In the genomic region with DNA sequence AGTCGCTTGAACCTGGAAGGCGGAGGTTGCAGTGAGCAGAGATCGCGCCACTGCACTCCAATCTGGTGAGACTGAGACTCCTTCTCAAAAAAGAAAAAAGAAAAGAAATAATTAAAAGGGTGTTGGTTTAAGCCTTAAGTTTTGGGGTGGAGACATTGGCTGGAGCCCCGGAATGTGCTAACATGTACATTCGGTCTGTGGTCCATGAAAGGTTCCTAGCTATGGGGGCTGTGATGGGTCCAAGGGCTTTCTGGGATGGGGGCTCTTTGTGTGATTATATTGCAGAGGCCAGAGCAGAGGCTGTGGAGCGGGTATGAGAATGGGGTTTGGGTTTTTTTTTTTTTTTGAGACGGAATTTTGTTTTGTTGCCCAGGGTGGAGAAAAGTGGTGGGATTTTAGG, we compare ENCODE assay signal across 22 cellular contexts. TPM values are rescaled to one million over a fixed set of nuclear protein-coding genes. Genes with fewer than 3 reads are reported as not detected.
A peak's percentile ranks its signal among the peaks of the same experiment; 100 is the strongest.
DNase-seq lines count a peak whose midpoint lies in the region; ATAC-seq and TF ChIP-seq lines count a peak whose summit lies in the region.
"Had no signal": no experiment of that assay in that cellular context is flagged by ENCODE, and none has a peak within 500 bp of the region (broad histone marks: within the 10 kb centered on the region; RNA-seq: fewer than 3 reads in every experiment).

No MANE protein-coding gene starts in this region.

- no peaks in the 10 kb centered on the region for H3K79me2 ChIP-seq in HCT116 (ENCODE audit: insufficient read depth, low read length)

- no peak overlapping the region for H3K4me3 ChIP-seq in HCT116 (replicated peaks in 1 of 2; ENCODE audit: low read depth in 1 of 2, low read length in 2 of 2)
- H3K4me3 ChIP-seq: BLaER1 treated with 17β-estradiol and CSF1 and Interleukin-3, amounts not matched to agents 10 nM and 100 nM had no signal

- no peak for TF ChIP-seq CTCF in activated CD8-positive, alpha-beta T cell treated with anti-CD3 and anti-CD28 coated beads for 36 hours (IDR thresholded peaks at IDR 0.05)
- no peak for TF ChIP-seq CTCF in HCT116 (IDR thresholded peaks at IDR 0.05 in 2 of 3, conservative IDR thresholded peaks at IDR 0.05 in 1 of 3; ENCODE audit: borderline replicate concordance in 1 of 3, insufficient read depth in 1 of 3, low read depth in 2 of 3, low read length in 2 of 3)

- H3K4me3 Mint-ChIP-seq in activated CD8-positive, alpha-beta T cell treated with anti-CD3 and anti-CD28 coated beads for 36 hours, result no peak overlapping the region
- no peak overlapping the region for H3K4me3 Mint-ChIP-seq in activated CD8-positive, alpha-beta T cell treated with anti-CD3 and anti-CD28 coated beads, Interleukin-2, amount 10 ng/mL, durations not matched to agents 7 days and 5 days
- H3K4me3 Mint-ChIP-seq in activated naive CD8-positive, alpha-beta T cell treated with anti-CD3 and anti-CD28 coated beads, Interleukin-2, amount 50 U/mL, for 24 hours, result no peak overlapping the region
- no peak overlapping the region for H3K4me3 Mint-ChIP-seq in natural killer cell treated with Interleukin-12 subunit alpha and Interleukin-12 subunit beta and Interleukin-15 and Interleukin-18, amount 100 ng/mL, for 72 hours
- H3K4me3 Mint-ChIP-seq: CD4-positive, alpha-beta memory T cell had no signal

- no peaks in the 10 kb centered on the region for H3K9me2 ChIP-seq in HCT116 (ENCODE audit: insufficient read depth)

- no peak for TF ChIP-seq POLR2A in HCT116 (IDR thresholded peaks at IDR 0.05; ENCODE audit: borderline replicate concordance, extremely low read depth, insufficient read depth, insufficient read length)

- no peak overlapping the region for H3K4me2 ChIP-seq in HCT116 (ENCODE audit: low read length)
- H3K4me2 ChIP-seq: BLaER1 treated with 17β-estradiol and CSF1 and Interleukin-3, amounts not matched to agents 10 nM and 100 nM; KMS-11 had no signal

- peak; percentile 15 for ATAC-seq in activated CD8-positive, alpha-beta T cell treated with anti-CD3 and anti-CD28 coated beads for 36 hours
- ATAC-seq in activated CD8-positive, alpha-beta T cell treated with anti-CD3 and anti-CD28 coated beads, Interleukin-2, amount 10 ng/mL, durations not matched to agents 7 days and 5 days, result no peak
- ATAC-seq in HCT116, result no peak
- ATAC-seq in activated naive CD8-positive, alpha-beta T cell treated with anti-CD3 and anti-CD28 coated beads, Interleukin-2, amount 50 U/mL, for 24 hours, result no peak
- ATAC-seq in natural killer cell treated with Interleukin-12 subunit alpha and Interleukin-12 subunit beta and Interleukin-15 and Interleukin-18, amount 100 ng/mL, for 72 hours, result no peak
- ATAC-seq in HG02588 (IDR thresholded peaks at IDR 0.05; ENCODE audit: unreplicated experiment), result no peak

- CTCF ChIA-PET in activated CD8-positive, alpha-beta T cell treated with anti-CD3 and anti-CD28 coated beads for 36 hours (lab: Charles Lee), result interaction anchor here (0.8 to 2.1 kb wide), 3 partner anchors 8 to 47 kb away, joined by 3 to 6 read pairs (median 3); no protein-coding TSS in a partner anchor
- CTCF ChIA-PET in activated CD8-positive, alpha-beta T cell treated with anti-CD3 and anti-CD28 coated beads, Interleukin-2, amount 10 ng/mL, durations not matched to agents 7 days and 5 days (lab: Charles Lee), result interaction anchor here (1.0 kb wide), 1 partner anchor 45 kb away, joined by 4 read pairs; no protein-coding TSS in a partner anchor
- CTCF ChIA-PET in HCT116 (lab: Charles Lee), result no interaction called here

- no peak for TF ChIP-seq RAD21 in HCT116 (IDR thresholded peaks at IDR 0.05; ENCODE audit: low read depth)

- no peak overlapping the region for H3K27ac ChIP-seq in HCT116 (ENCODE audit: low read depth, low read length)
- H3K27ac ChIP-seq: BLaER1 treated with 17β-estradiol and CSF1 and Interleukin-3, amounts not matched to agents 10 nM and 100 nM; KMS-11 had no signal

- H2AFZ ChIP-seq in HCT116 (ENCODE audit: low read depth, low read length, poor library complexity, severe bottlenecking), result no peak overlapping the region

- H3K27me3 ChIP-seq in HCT116 (ENCODE audit: insufficient read depth, low read length), result no peaks in the 10 kb centered on the region

- peaks cover 12% of the 10 kb centered on the region for H3K4me1 Mint-ChIP-seq in activated CD8-positive, alpha-beta T cell treated with anti-CD3 and anti-CD28 coated beads for 36 hours (ENCODE audit: low read depth)
- peaks cover 6% of the 10 kb centered on the region for H3K4me1 Mint-ChIP-seq in activated CD8-positive, alpha-beta T cell treated with anti-CD3 and anti-CD28 coated beads, Interleukin-2, amount 10 ng/mL, durations not matched to agents 7 days and 5 days (ENCODE audit: low read depth)
- peaks cover 1% of the 10 kb centered on the region for H3K4me1 Mint-ChIP-seq in activated naive CD8-positive, alpha-beta T cell treated with anti-CD3 and anti-CD28 coated beads, Interleukin-2, amount 50 U/mL, for 24 hours
- peaks cover 8 to 21% of the 10 kb centered on the region in 2 donors for H3K4me1 Mint-ChIP-seq in natural killer cell treated with Interleukin-12 subunit alpha and Interleukin-12 subunit beta and Interleukin-15 and Interleukin-18, amount 100 ng/mL, for 72 hours (ENCODE audit: low read depth in 2 of 2)

- H3K9me3 ChIP-seq in HCT116 (ENCODE audit: control insufficient read depth in 1 of 2, insufficient read depth in 1 of 2, low read depth in 1 of 2, low read length in 2 of 2), result no peaks in the 10 kb centered on the region
- H3K9me3 ChIP-seq: BLaER1 treated with 17β-estradiol and CSF1 and Interleukin-3, amounts not matched to agents 10 nM and 100 nM had no signal

- intact Hi-C loops in activated CD8-positive, alpha-beta T cell treated with anti-CD3 and anti-CD28 coated beads for 36 hours (cut with micrococcal nuclease), result no loop called here
- intact Hi-C loops in HCT116 (cut with micrococcal nuclease), result loop anchor here (10.0 kb wide), 1 partner anchor 169 kb away; a partner anchor contains a TSS

- H4K20me1 ChIP-seq in HCT116 (ENCODE audit: insufficient read depth), result no peaks in the 10 kb centered on the region

- peaks cover 15 to 36% of the 10 kb centered on the region in 2 experiments; a peak in 3 of 4 replicates for H3K36me3 ChIP-seq in HCT116 (ENCODE audit: control insufficient read depth in 1 of 2, insufficient read depth in 2 of 2, low read length in 2 of 2)

- no peaks in the 10 kb centered on the region for H3K4me1 ChIP-seq in HCT116 (ENCODE audit: control insufficient read depth in 1 of 2, insufficient read depth in 2 of 2, low read length in 2 of 2)

- H3K9me3 Mint-ChIP-seq in activated CD8-positive, alpha-beta T cell treated with anti-CD3 and anti-CD28 coated beads for 36 hours, result no peaks in the 10 kb centered on the region
- H3K9me3 Mint-ChIP-seq in activated CD8-positive, alpha-beta T cell treated with anti-CD3 and anti-CD28 coated beads, Interleukin-2, amount 10 ng/mL, durations not matched to agents 7 days and 5 days (ENCODE audit: insufficient read depth), result no peaks in the 10 kb centered on the region
- H3K9me3 Mint-ChIP-seq in activated naive CD8-positive, alpha-beta T cell treated with anti-CD3 and anti-CD28 coated beads, Interleukin-2, amount 50 U/mL, for 24 hours, result no peaks in the 10 kb centered on the region
- no peaks in the 10 kb centered on the region for H3K9me3 Mint-ChIP-seq in natural killer cell treated with Interleukin-12 subunit alpha and Interleukin-12 subunit beta and Interleukin-15 and Interleukin-18, amount 100 ng/mL, for 72 hours
- H3K9me3 Mint-ChIP-seq: CD4-positive, alpha-beta memory T cell had no signal

- DNase-seq in activated CD8-positive, alpha-beta T cell treated with anti-CD3 and anti-CD28 coated beads for 36 hours, result no peak
- no peak for DNase-seq in activated CD8-positive, alpha-beta T cell treated with anti-CD3 and anti-CD28 coated beads, Interleukin-2, amount 10 ng/mL, durations not matched to agents 7 days and 5 days
- DNase-seq in HCT116 (ENCODE audit: low read depth, low spot score) (no peak), DMS53 (lab: John Stamatoyannopoulos, UW) (no peak), NCI-H748 (lab: John Stamatoyannopoulos, UW; ENCODE audit: unreplicated experiment) (no peak)
- DNase-seq in activated naive CD8-positive, alpha-beta T cell treated with anti-CD3 and anti-CD28 coated beads, Interleukin-2, amount 50 U/mL, for 24 hours, result no peak
- DNase-seq in natural killer cell treated with Interleukin-12 subunit alpha and Interleukin-12 subunit beta and Interleukin-15 and Interleukin-18, amount 100 ng/mL, for 72 hours (ENCODE audit: low spot score), result no peak
- DNase-seq: 8988T; CD4-positive, alpha-beta memory T cell; GOT3; HCEC 1CT; MV-4-11; NCI-H1105 treated with DMSO at 0.1 percent for 48 hours; NCI-H2029 treated with DMSO at 0.1 percent for 48 hours; NCI-H2171; NCI-H345; NCI-H524; SHP77 had no signal

- RAD21 ChIA-PET in HCT116 (lab: Charles Lee; ENCODE audit: low non-redundant PET in 1 of 2, low total read pairs in 2 of 2, uncharacterized antibody in 2 of 2, unreplicated experiment in 2 of 2), result no interaction called here

- POLR2A ChIA-PET in activated CD8-positive, alpha-beta T cell treated with anti-CD3 and anti-CD28 coated beads for 36 hours (lab: Charles Lee), result interaction anchor here (0.8 to 3.5 kb wide), 6 partner anchors 8 to 175 kb away, joined by 3 to 24 read pairs (median 4); a partner anchor contains a TSS
- POLR2A ChIA-PET in activated CD8-positive, alpha-beta T cell treated with anti-CD3 and anti-CD28 coated beads, Interleukin-2, amount 10 ng/mL, durations not matched to agents 7 days and 5 days (lab: Charles Lee), result interaction anchor here (1.6 kb wide), 1 partner anchor 9 kb away, joined by 4 read pairs; no protein-coding TSS in a partner anchor
- POLR2A ChIA-PET in HCT116 (lab: Charles Lee), result interaction anchor here (1.0 kb wide), 1 partner anchor 45 kb away, joined by 4 read pairs; no protein-coding TSS in a partner anchor

- no peaks in the 10 kb centered on the region for H3K27me3 Mint-ChIP-seq in activated CD8-positive, alpha-beta T cell treated with anti-CD3 and anti-CD28 coated beads for 36 hours
- no peaks in the 10 kb centered on the region for H3K27me3 Mint-ChIP-seq in activated CD8-positive, alpha-beta T cell treated with anti-CD3 and anti-CD28 coated beads, Interleukin-2, amount 10 ng/mL, durations not matched to agents 7 days and 5 days (ENCODE audit: low read depth)
- H3K27me3 Mint-ChIP-seq in activated naive CD8-positive, alpha-beta T cell treated with anti-CD3 and anti-CD28 coated beads, Interleukin-2, amount 50 U/mL, for 24 hours, result no peaks in the 10 kb centered on the region
- H3K27me3 Mint-ChIP-seq in natural killer cell treated with Interleukin-12 subunit alpha and Interleukin-12 subunit beta and Interleukin-15 and Interleukin-18, amount 100 ng/mL, for 72 hours, result no peaks in the 10 kb centered on the region
- H3K27me3 Mint-ChIP-seq: CD4-positive, alpha-beta memory T cell had no signal

- H3K27ac Mint-ChIP-seq in activated CD8-positive, alpha-beta T cell treated with anti-CD3 and anti-CD28 coated beads for 36 hours, result no peak overlapping the region
- no peak overlapping the region for H3K27ac Mint-ChIP-seq in activated CD8-positive, alpha-beta T cell treated with anti-CD3 and anti-CD28 coated beads, Interleukin-2, amount 10 ng/mL, durations not matched to agents 7 days and 5 days
- peak overlapping the region; percentile 23 for H3K27ac Mint-ChIP-seq in activated naive CD8-positive, alpha-beta T cell treated with anti-CD3 and anti-CD28 coated beads, Interleukin-2, amount 50 U/mL, for 24 hours
- H3K27ac Mint-ChIP-seq in natural killer cell treated with Interleukin-12 subunit alpha and Interleukin-12 subunit beta and Interleukin-15 and Interleukin-18, amount 100 ng/mL, for 72 hours, result peak overlapping the region; percentile 25 to 32

- BruUV-seq in HCT116 (replicated peaks; lab: Mats Ljungman, UMichigan), result no TSS peak

- peaks cover 42% of the 10 kb centered on the region for H3K36me3 Mint-ChIP-seq in activated CD8-positive, alpha-beta T cell treated with anti-CD3 and anti-CD28 coated beads for 36 hours (ENCODE audit: low read depth)
- peaks cover 44% of the 10 kb centered on the region for H3K36me3 Mint-ChIP-seq in activated CD8-positive, alpha-beta T cell treated with anti-CD3 and anti-CD28 coated beads, Interleukin-2, amount 10 ng/mL, durations not matched to agents 7 days and 5 days (ENCODE audit: low read depth)
- H3K36me3 Mint-ChIP-seq in activated naive CD8-positive, alpha-beta T cell treated with anti-CD3 and anti-CD28 coated beads, Interleukin-2, amount 50 U/mL, for 24 hours (ENCODE audit: low read depth), result peaks cover 35% of the 10 kb centered on the region
- H3K36me3 Mint-ChIP-seq in natural killer cell treated with Interleukin-12 subunit alpha and Interleukin-12 subunit beta and Interleukin-15 and Interleukin-18, amount 100 ng/mL, for 72 hours, result peaks cover 18% of the 10 kb centered on the region

- H3K9ac ChIP-seq in HCT116 (ENCODE audit: low read length), result no peak overlapping the region
- H3K9ac ChIP-seq: KMS-11 had no signal

RNA-seq across cellular contexts. Expression of a gene that starts 14.4 kb away (rescaled TPM):
- 10 to 100 TPM; 80.8 to 81.2 TPM for total RNA-seq in activated CD8-positive, alpha-beta T cell treated with anti-CD3 and anti-CD28 coated beads for 36 hours
- 10 to 100 TPM; 39.0 to 40.7 TPM for total RNA-seq in activated CD8-positive, alpha-beta T cell treated with anti-CD3 and anti-CD28 coated beads, Interleukin-2, amount 10 ng/mL, durations not matched to agents 7 days and 5 days
- total RNA-seq in HCT116 (2021; ENCODE audit: unreplicated experiment), result 13.7 TPM
- 7.5 and 8.0 TPM in 2 replicates for polyA plus RNA-seq in HCT116 (2012)
- 10 to 100 TPM; 54.4 to 68.7 TPM for total RNA-seq in natural killer cell treated with Interleukin-12 subunit alpha and Interleukin-12 subunit beta and Interleukin-15 and Interleukin-18, amount 100 ng/mL, for 72 hours

RNA-seq across cellular contexts. Expression of a gene that starts 16.4 kb away (rescaled TPM):
- 10 to 100 TPM; 57.1 to 72.0 TPM for total RNA-seq in activated CD8-positive, alpha-beta T cell treated with anti-CD3 and anti-CD28 coated beads for 36 hours
- 100 to 1,000 TPM; 196 to 216 TPM for total RNA-seq in activated CD8-positive, alpha-beta T cell treated with anti-CD3 and anti-CD28 coated beads, Interleukin-2, amount 10 ng/mL, durations not matched to agents 7 days and 5 days
- total RNA-seq in HCT116 (2021; ENCODE audit: unreplicated experiment), result 1.2 TPM
- polyA plus RNA-seq in HCT116 (2012), result 0.59 and 1.2 TPM in 2 replicates
- total RNA-seq in natural killer cell treated with Interleukin-12 subunit alpha and Interleukin-12 subunit beta and Interleukin-15 and Interleukin-18, amount 100 ng/mL, for 72 hours, result 100 to 1,000 TPM; 154 to 228 TPM
- total RNA-seq: G401 had no signal

RNA-seq across cellular contexts. Expression of a gene that starts 17.5 kb away (rescaled TPM):
- total RNA-seq in activated CD8-positive, alpha-beta T cell treated with anti-CD3 and anti-CD28 coated beads for 36 hours, result 1 to 10 TPM; 2.0 to 2.1 TPM
- 1 to 10 TPM in 1 of 2 experiments, under 1 TPM in 1; 0.87 to 1.4 TPM for total RNA-seq in activated CD8-positive, alpha-beta T cell treated with anti-CD3 and anti-CD28 coated beads, Interleukin-2, amount 10 ng/mL, durations not matched to agents 7 days and 5 days
- total RNA-seq in HCT116 (2021; ENCODE audit: unreplicated experiment), result 41.2 TPM
- polyA plus RNA-seq in HCT116 (2012), result 31.7 and 35.8 TPM in 2 replicates
- total RNA-seq in natural killer cell treated with Interleukin-12 subunit alpha and Interleukin-12 subunit beta and Interleukin-15 and Interleukin-18, amount 100 ng/mL, for 72 hours, result 1 to 10 TPM; 1.9 TPM
- total RNA-seq: CD4-positive, alpha-beta memory T cell had no signal

RNA-seq across cellular contexts. Expression of a gene that starts 22.2 kb away (rescaled TPM):
- 1 to 10 TPM in 1 of 2 experiments, under 1 TPM in 1; 0.81 to 1.5 TPM for total RNA-seq in activated CD8-positive, alpha-beta T cell treated with anti-CD3 and anti-CD28 coated beads for 36 hours
- total RNA-seq in activated CD8-positive, alpha-beta T cell treated with anti-CD3 and anti-CD28 coated beads, Interleukin-2, amount 10 ng/mL, durations not matched to agents 7 days and 5 days, result under 1 TPM; 0.52 to 0.71 TPM
- total RNA-seq in HCT116 (2021; ENCODE audit: unreplicated experiment), result 0.49 TPM
- polyA plus RNA-seq in HCT116 (2012), result not detected in 2 replicates
- total RNA-seq in natural killer cell treated with Interleukin-12 subunit alpha and Interleukin-12 subunit beta and Interleukin-15 and Interleukin-18, amount 100 ng/mL, for 72 hours, result 100 to 1,000 TPM in 1 of 2 donors, 10 to 100 TPM in 1; 65.3 to 235 TPM
- total RNA-seq: G401 had no signal

RNA-seq across cellular contexts. Expression of a gene that starts 29.2 kb away (rescaled TPM):
- 1 to 10 TPM; 1.4 TPM for total RNA-seq in activated CD8-positive, alpha-beta T cell treated with anti-CD3 and anti-CD28 coated beads for 36 hours
- 1 to 10 TPM; 1.9 to 2.2 TPM for total RNA-seq in activated CD8-positive, alpha-beta T cell treated with anti-CD3 and anti-CD28 coated beads, Interleukin-2, amount 10 ng/mL, durations not matched to agents 7 days and 5 days
- 1.3 TPM for total RNA-seq in HCT116 (2021; ENCODE audit: unreplicated experiment)
- polyA plus RNA-seq in HCT116 (2012), result 0.77 and 0.82 TPM in 2 replicates
- total RNA-seq in natural killer cell treated with Interleukin-12 subunit alpha and Interleukin-12 subunit beta and Interleukin-15 and Interleukin-18, amount 100 ng/mL, for 72 hours, result 1 to 10 TPM; 1.3 to 2.2 TPM
- total RNA-seq: CD4-positive, alpha-beta memory T cell had no signal

Comparison
In these comparisons a context has a peak if more than half of its experiments do, and no peak if none do; other contexts are left out.
1. H3K27ac Mint-ChIP-seq: peak in activated naive CD8-positive, alpha-beta T cell treated with anti-CD3 and anti-CD28 coated beads, Interleukin-2, amount 50 U/mL, for 24 hours (single experiment) and natural killer cell treated with Interleukin-12 subunit alpha and Interleukin-12 subunit beta and Interleukin-15 and Interleukin-18, amount 100 ng/mL, for 72 hours (2 of 2); none in activated CD8-positive, alpha-beta T cell treated with anti-CD3 and anti-CD28 coated beads for 36 hours (single experiment) and activated CD8-positive, alpha-beta T cell treated with anti-CD3 and anti-CD28 coated beads, Interleukin-2, amount 10 ng/mL, durations not matched to agents 7 days and 5 days (single experiment).
2. RNA of a gene that starts 16.4 kb away (total RNA-seq): 154 to 228 TPM in natural killer cell treated with Interleukin-12 subunit alpha and Interleukin-12 subunit beta and Interleukin-15 and Interleukin-18, amount 100 ng/mL, for 72 hours, 196 to 216 TPM in activated CD8-positive, alpha-beta T cell treated with anti-CD3 and anti-CD28 coated beads, Interleukin-2, amount 10 ng/mL, durations not matched to agents 7 days and 5 days and 57.1 to 72.0 TPM in activated CD8-positive, alpha-beta T cell treated with anti-CD3 and anti-CD28 coated beads for 36 hours; 1.2 TPM in HCT116 (single experiment); every median in the first group is over 10 times any median in the second.
3. RNA of a gene that starts 17.5 kb away (total RNA-seq): 41.2 TPM in HCT116 (single experiment); 2.0 to 2.1 TPM in activated CD8-positive, alpha-beta T cell treated with anti-CD3 and anti-CD28 coated beads for 36 hours, 1.9 TPM in natural killer cell treated with Interleukin-12 subunit alpha and Interleukin-12 subunit beta and Interleukin-15 and Interleukin-18, amount 100 ng/mL, for 72 hours and 0.87 to 1.4 TPM in activated CD8-positive, alpha-beta T cell treated with anti-CD3 and anti-CD28 coated beads, Interleukin-2, amount 10 ng/mL, durations not matched to agents 7 days and 5 days; every median in the first group is over 10 times any median in the second.